In the genomic region with DNA sequence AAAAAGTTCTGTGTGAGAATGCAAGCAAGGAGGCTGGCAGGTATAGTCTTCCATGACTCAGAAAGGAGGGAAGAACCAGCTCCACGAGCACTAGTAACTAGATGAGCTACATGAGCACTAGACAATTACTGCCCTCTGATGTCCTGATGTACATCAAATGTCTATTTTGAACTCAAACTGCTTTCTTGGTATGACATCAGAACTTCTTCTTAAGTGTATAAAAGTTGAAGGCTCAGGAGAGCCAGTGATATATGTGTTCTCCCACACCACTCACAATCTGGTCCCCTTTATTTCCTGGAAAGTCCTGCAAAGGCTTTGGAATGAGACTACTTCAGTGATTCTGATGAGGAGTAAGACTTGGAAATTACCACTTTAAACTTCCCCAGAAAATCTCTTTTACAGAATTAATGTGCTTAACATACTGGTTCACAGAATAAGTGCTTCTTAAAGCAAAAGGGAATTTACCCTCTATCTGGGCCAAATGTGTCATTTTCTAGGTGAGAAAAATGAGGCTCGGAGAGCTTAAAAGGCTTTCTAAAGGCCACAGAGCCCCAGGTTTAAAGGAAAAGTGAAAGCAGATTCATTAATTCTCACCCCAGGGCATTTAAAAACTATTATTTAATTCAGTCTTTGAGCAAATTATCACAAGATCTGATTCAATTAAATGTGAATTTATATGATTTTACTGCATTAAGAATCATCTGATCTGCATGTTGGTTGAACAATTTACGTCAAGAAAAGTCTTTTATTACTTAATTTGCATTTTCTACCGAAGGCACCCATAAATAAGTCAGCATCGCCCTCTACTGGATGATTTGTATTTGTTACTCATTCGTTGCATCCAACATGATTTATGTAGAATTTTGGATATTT, we compare ENCODE assay signal across 8 cellular contexts. TPM values are rescaled to one million over a fixed set of nuclear protein-coding genes. Genes with fewer than 3 reads are reported as not detected.
A peak's percentile ranks its signal among the peaks of the same experiment; 100 is the strongest.
DNase-seq lines count a peak whose midpoint lies in the region; ATAC-seq and TF ChIP-seq lines count a peak whose summit lies in the region.

No MANE protein-coding gene starts in this region.

- in situ Hi-C loops in SK-MEL-5 (cut with HindIII; ENCODE audit: low pct_unique_long_range_greater_than_20kb, low sequenced_read_pairs): no loop called here

- H3K9me3 Mint-ChIP-seq in mesothelial cell of epicardium: peaks cover 6% of the 10 kb centered on the region

- H3K27me3 ChIP-seq in dorsolateral prefrontal cortex (no peaks in the 10 kb centered on the region), upper lobe of left lung (no peaks in the 10 kb centered on the region)

- DNase-seq in activated CD8-positive, alpha-beta memory T cell treated with anti-CD3 and anti-CD28 coated beads, Interleukin-2, amount 50 U/mL, for 1 hour (ENCODE audit: extremely low read depth): peak; percentile 32
- no peak for DNase-seq in activated CD8-positive, alpha-beta memory T cell treated with anti-CD3 and anti-CD28 coated beads, Interleukin-2, amount 50 U/mL, for 4 hours
- DNase-seq in H4 (ENCODE audit: low spot score) (peak; percentile 67), NAMALWA (ENCODE audit: low spot score) (peak; percentile 75), SK-MEL-5 (ENCODE audit: low read depth, low spot score) (peak; percentile 72), dorsolateral prefrontal cortex (no peak), mesothelial cell of epicardium (ENCODE audit: low spot score in 2 of 2, unreplicated experiment in 2 of 2) (no peak), upper lobe of left lung (no peak)

- H3K4me3 ChIP-seq in dorsolateral prefrontal cortex (peak overlapping the region; percentile 20 to 71 (median 54)), upper lobe of left lung (peak overlapping the region; percentile 3 to 51 (median 35))

- H3K27ac ChIP-seq in dorsolateral prefrontal cortex: peak overlapping the region in 37 of 59 donors; percentile 3 to 77 (median 42)
- peak overlapping the region in 2 of 4 donors; percentile 37 to 50 for H3K27ac ChIP-seq in upper lobe of left lung

- TF ChIP-seq EP300 in upper lobe of left lung (IDR thresholded peaks at IDR 0.05): no peak

- TF ChIP-seq CTCF in dorsolateral prefrontal cortex (IDR thresholded peaks at IDR 0.05 in 54 of 56, conservative IDR thresholded peaks at IDR 0.05 in 2 of 56; ENCODE audit: low read depth in 1 of 56, partially characterized antibody in 56 of 56) (peak; percentile 69 to 98 (median 88)), mesothelial cell of epicardium (IDR thresholded peaks at IDR 0.05; ENCODE audit: unreplicated experiment) (peak; percentile 85), upper lobe of left lung (IDR thresholded peaks at IDR 0.05) (peak in 5 of 6 experiments; percentile 55 to 85 (median 78))

- TF ChIP-seq POLR2A in upper lobe of left lung (IDR thresholded peaks at IDR 0.05): no peak

- 7% methylated on average over 6 of the region's 6 CpGs for WGBS in upper lobe of left lung, 2 donors

- intact Hi-C loops in dorsolateral prefrontal cortex (cut with DNase I): loop anchor here in 1 of 2 donors (2.0 to 5.0 kb wide), 2 partner anchors 92 to 219 kb away; a partner anchor contains a TSS

- no peaks in the 10 kb centered on the region for H3K36me3 ChIP-seq in upper lobe of left lung

- peaks cover 11% of the 10 kb centered on the region for H3K27me3 Mint-ChIP-seq in mesothelial cell of epicardium (ENCODE audit: low read depth)

- H3K27ac Mint-ChIP-seq in mesothelial cell of epicardium: no peak overlapping the region

- H3K4me3 Mint-ChIP-seq in mesothelial cell of epicardium: peak overlapping the region; percentile 52

- H3K4me1 Mint-ChIP-seq in mesothelial cell of epicardium: peaks cover 5% of the 10 kb centered on the region

- no peaks in the 10 kb centered on the region for H3K9me3 ChIP-seq in upper lobe of left lung

- peak in 1 of 2 donors; percentile 86 for ATAC-seq in upper lobe of left lung (ENCODE audit: low FRiP score in 2 of 2)

- H3K36me3 Mint-ChIP-seq in mesothelial cell of epicardium: no peaks in the 10 kb centered on the region

- H3K4me1 ChIP-seq in upper lobe of left lung: peaks cover 0 to 6% (median 3%) of the 10 kb centered on the region in 4 donors

RNA-seq across cellular contexts. Expression of a gene that starts 18.8 kb away (rescaled TPM):
- 61.9 and 79.6 TPM in 2 replicates for total RNA-seq in H4 (2014; rRNA removed; shearing (Covaris generic))
- 103 and 110 TPM in 2 replicates for total RNA-seq in SK-MEL-5 (2014; rRNA removed; shearing (Covaris generic))
- 80.0 and 104 TPM in 2 replicates for polyA plus RNA-seq in SK-MEL-5 (2015; cell fraction: cytosol; rRNA removed)
- 9.2 and 11.8 TPM in 2 replicates for polyA plus RNA-seq in SK-MEL-5 (2015; cell fraction: nucleus; rRNA removed)
- total RNA-seq in dorsolateral prefrontal cortex (10 to 100 TPM; 37.5 to 72.7 (median 57.7) TPM), mesothelial cell of epicardium (32.7 to 33.5 TPM (median 33.0 TPM) in 3 replicates), upper lobe of left lung (100 to 1,000 TPM in 1 of 6 donors, 10 to 100 TPM in 5; 52.4 to 116 (median 89.0) TPM)

Comparison
In these comparisons a context has a peak if more than half of its experiments do, and no peak if none do; other contexts are left out.
1. DNase-seq: peak in activated CD8-positive, alpha-beta memory T cell treated with anti-CD3 and anti-CD28 coated beads, Interleukin-2, amount 50 U/mL, for 1 hour (single experiment), H4 (single experiment), NAMALWA (single experiment) and SK-MEL-5 (single experiment); none in activated CD8-positive, alpha-beta memory T cell treated with anti-CD3 and anti-CD28 coated beads, Interleukin-2, amount 50 U/mL, for 4 hours (single experiment), dorsolateral prefrontal cortex (0 of 10), mesothelial cell of epicardium (0 of 2) and upper lobe of left lung (0 of 2).
2. Peak in every context shown above with its lines, with median percentiles within 50 percentile points of each other: CTCF ChIP-seq.